19 cellular contexts compared by ENCODE assay signal in the genomic region with DNA sequence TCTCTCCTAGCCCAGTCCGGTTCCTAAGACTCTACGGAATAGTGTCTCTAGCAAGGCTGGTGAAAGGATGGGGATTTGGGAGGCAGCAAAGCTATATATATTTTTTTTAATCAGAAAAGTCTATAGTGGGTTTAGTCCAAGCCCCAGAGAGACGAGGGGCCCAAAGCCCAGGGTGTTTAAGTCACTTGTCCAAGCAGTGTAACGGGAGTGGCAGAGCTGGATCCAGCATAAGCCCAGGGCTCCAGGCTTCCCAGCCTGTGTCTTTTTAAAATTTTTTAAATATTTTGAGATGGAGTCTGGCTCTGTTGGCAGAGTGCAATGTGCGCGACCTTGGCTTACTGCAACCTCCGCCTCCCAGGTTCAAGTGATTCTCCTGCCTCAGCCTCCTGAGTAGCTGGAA. TPM values are rescaled to one million over a fixed set of nuclear protein-coding genes. Genes with fewer than 3 reads are reported as not detected.
DNase-seq lines count a peak whose midpoint lies in the region; ATAC-seq and TF ChIP-seq lines count a peak whose summit lies in the region.
"Had no signal": no experiment of that assay in that cellular context is flagged by ENCODE, and none has a peak within 500 bp of the region (broad histone marks: within the 10 kb centered on the region; RNA-seq: fewer than 3 reads in every experiment).

No MANE protein-coding gene starts in this region.

- H3K4me1 ChIP-seq in lower lobe of right lung (peaks cover 5% of the 10 kb centered on the region), upper lobe of right lung (peaks cover 4% of the 10 kb centered on the region), endodermal cell (ENCODE audit: control insufficient read depth, insufficient read depth, low read length) (peaks cover 3% of the 10 kb centered on the region)

- H3K36me3 ChIP-seq in lower lobe of right lung (no peaks in the 10 kb centered on the region), upper lobe of right lung (no peaks in the 10 kb centered on the region), endodermal cell (ENCODE audit: control insufficient read depth, insufficient read depth, low read length) (no peaks in the 10 kb centered on the region)
- H3K36me3 ChIP-seq: BLaER1 treated with 17β-estradiol and CSF1 and Interleukin-3, amounts not matched to agents 10 nM and 100 nM had no signal

- H3K27me3 ChIP-seq in lower lobe of right lung (ENCODE audit: low read depth) (peaks cover 12% of the 10 kb centered on the region), upper lobe of right lung (peaks cover 21% of the 10 kb centered on the region), endodermal cell (ENCODE audit: control insufficient read depth, insufficient read depth, low read length, poor library complexity, severe bottlenecking) (peaks cover 20% of the 10 kb centered on the region)

- no peaks in the 10 kb centered on the region for H3K9me3 ChIP-seq in lower lobe of right lung
- no peaks in the 10 kb centered on the region for H3K9me3 ChIP-seq in upper lobe of right lung
- no peaks in the 10 kb centered on the region for H3K9me3 ChIP-seq in endodermal cell (ENCODE audit: control insufficient read depth, low read length)
- H3K9me3 ChIP-seq: BLaER1 treated with 17β-estradiol and CSF1 and Interleukin-3, amounts not matched to agents 10 nM and 100 nM had no signal

- H3K27ac Mint-ChIP-seq in endodermal cell: no peak overlapping the region
- H3K27ac Mint-ChIP-seq: CD4-positive, alpha-beta T cell had no signal

- ATAC-seq in lower lobe of right lung (no peak), upper lobe of right lung (no peak)
- ATAC-seq: GM12878 had no signal

- intact Hi-C loops in lower lobe of right lung (cut with DNase I): loop anchor here (10.0 kb wide), 1 partner anchor 176 kb away; no protein-coding TSS in a partner anchor
- intact Hi-C loops in posterior vena cava (cut with DNase I): loop anchor here in 1 of 2 donors (10.0 kb wide), 1 partner anchor 286 kb away; no protein-coding TSS in a partner anchor
- intact Hi-C loops in upper lobe of right lung (cut with DNase I): no loop called here

- H3K27me3 Mint-ChIP-seq in endodermal cell (ENCODE audit: insufficient read depth): peaks cover 40% of the 10 kb centered on the region

- H3K4me3 Mint-ChIP-seq in endodermal cell: no peak overlapping the region
- H3K4me3 Mint-ChIP-seq: CD4-positive, alpha-beta T cell; H9 had no signal

- peaks cover 26% of the 10 kb centered on the region for H3K4me1 Mint-ChIP-seq in endodermal cell

- no peak overlapping the region for H3K9ac ChIP-seq in endodermal cell (ENCODE audit: extremely low read depth, low read length, poor library complexity, severe bottlenecking)
- H3K9ac ChIP-seq: BLaER1 treated with 17β-estradiol and CSF1 and Interleukin-3, amounts not matched to agents 10 nM and 100 nM had no signal

- 96 to 100% methylated on average over 4 to 7 of the region's 7 CpGs for WGBS in endodermal cell (ENCODE audit: insufficient coverage in 1 of 2, insufficient read length in 1 of 2), 2 experiments

- peak overlapping the region; percentile 15 for H3K27ac ChIP-seq in lower lobe of right lung
- peak overlapping the region; percentile 51 for H3K27ac ChIP-seq in upper lobe of right lung
- H3K27ac ChIP-seq in endodermal cell (ENCODE audit: low read depth, low read length): no peak overlapping the region
- H3K27ac ChIP-seq: 22Rv1; BLaER1 treated with 17β-estradiol and CSF1 and Interleukin-3, amounts not matched to agents 10 nM and 100 nM had no signal

- peak; percentile 14 for DNase-seq in activated effector memory CD4-positive, alpha-beta T cell treated with anti-CD3 and anti-CD28 coated beads, Interleukin-2, amount 50 U/mL, for 16 hours
- DNase-seq in activated effector memory CD4-positive, alpha-beta T cell treated with Interleukin-2 at 50 U/mL for 16 hours: no peak
- DNase-seq in lower lobe of right lung: no peak
- peak; percentile 26 for DNase-seq in posterior vena cava (ENCODE audit: low spot score)
- DNase-seq in upper lobe of right lung: no peak
- DNase-seq in endodermal cell: no peak
- no peak for DNase-seq in NCI-H1048 (lab: John Stamatoyannopoulos, UW)
- DNase-seq in AG08396 (ENCODE audit: low spot score): no peak
- DNase-seq: Calu3, DMS 273 treated with DMSO at 0.1 percent for 48 hours, DMS79, GOT3, H9 had no signal

- H3K4me3 ChIP-seq in lower lobe of right lung (no peak overlapping the region), upper lobe of right lung (no peak overlapping the region), endodermal cell (ENCODE audit: low read length) (no peak overlapping the region)
- H3K4me3 ChIP-seq: BLaER1 treated with 17β-estradiol and CSF1 and Interleukin-3, amounts not matched to agents 10 nM and 100 nM; GM12878 had no signal

- no peaks in the 10 kb centered on the region for H3K36me3 Mint-ChIP-seq in endodermal cell (ENCODE audit: low read depth)

- TF ChIP-seq CTCF in lower lobe of right lung (IDR thresholded peaks at IDR 0.05) (no peak), upper lobe of right lung (IDR thresholded peaks at IDR 0.05) (no peak), endodermal cell (conservative IDR thresholded peaks at IDR 0.05) (no peak)

- no peaks in the 10 kb centered on the region for H3K9me3 Mint-ChIP-seq in endodermal cell
- H3K9me3 Mint-ChIP-seq: CD4-positive, alpha-beta T cell; H9 had no signal

RNA-seq across cellular contexts. Expression of a gene that starts 6.8 kb away (rescaled TPM):
- total RNA-seq in lower lobe of right lung: 2.2 TPM
- total RNA-seq in posterior vena cava: under 1 TPM in 1 of 2 donors, not detected in 1; 0.19 TPM
- 4.3 TPM for total RNA-seq in upper lobe of right lung
- total RNA-seq in endodermal cell: 1 to 10 TPM; 1.7 to 3.5 TPM
- polyA plus RNA-seq in endodermal cell (2013, experiment 1 of 2): 1.9 TPM
- 1.6 TPM for polyA plus RNA-seq in endodermal cell (2013, experiment 2 of 2)
- total RNA-seq: A673; Calu3; CD4-positive, alpha-beta T cell; HT1080 had no signal

Comparison
In these comparisons a context has a peak if more than half of its experiments do, and no peak if none do; other contexts are left out.
1. DNase-seq: peak in activated effector memory CD4-positive, alpha-beta T cell treated with anti-CD3 and anti-CD28 coated beads, Interleukin-2, amount 50 U/mL, for 16 hours (single experiment) and posterior vena cava (single experiment); none in activated effector memory CD4-positive, alpha-beta T cell treated with Interleukin-2 at 50 U/mL for 16 hours (single experiment), lower lobe of right lung (single experiment), upper lobe of right lung (single experiment), endodermal cell (single experiment), NCI-H1048 (single experiment) and AG08396 (single experiment).